ENCODE assay signal across 20 cellular contexts in the genomic region with DNA sequence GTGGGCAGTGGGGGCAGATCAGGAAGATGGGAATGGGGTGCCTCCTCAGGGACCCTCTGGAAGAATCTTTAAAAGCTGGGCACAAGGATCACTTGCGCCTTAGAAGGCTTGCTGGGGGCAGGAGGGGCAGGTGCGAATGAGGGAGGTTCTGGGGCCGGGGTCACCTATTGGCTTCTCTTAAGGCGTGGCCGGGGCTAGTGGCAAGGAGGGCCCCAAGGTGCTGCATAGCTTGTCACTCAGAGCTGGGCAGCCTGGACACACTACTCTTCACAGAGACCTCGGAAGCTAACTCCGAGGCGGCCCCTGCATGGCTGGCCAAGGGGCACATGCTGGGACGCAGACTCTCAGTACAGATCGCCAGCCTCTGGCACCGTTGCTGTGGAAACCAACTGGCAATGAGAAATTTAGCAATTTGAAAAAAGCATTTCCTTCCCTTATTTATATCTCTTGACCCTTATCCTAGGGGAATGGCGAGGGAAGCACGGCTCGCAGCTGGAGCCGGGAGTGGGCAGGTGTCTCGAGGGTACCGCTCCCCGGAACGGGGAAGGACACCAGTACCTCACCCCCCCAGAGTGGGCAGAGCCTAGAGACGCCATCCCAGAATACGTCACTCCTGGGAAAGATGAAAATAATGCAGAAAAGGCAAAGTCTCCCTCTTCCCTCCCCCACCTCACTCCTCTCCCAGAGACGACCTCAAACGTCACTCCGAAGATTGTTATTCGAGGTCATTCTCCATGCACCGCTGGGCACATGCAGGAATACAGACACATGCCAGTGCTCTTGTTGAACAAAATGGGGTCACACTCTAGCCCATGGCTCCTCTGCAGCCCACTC.
"Had no signal": no experiment of that assay in that cellular context is flagged by ENCODE, and none has a peak within 500 bp of the region (broad histone marks: within the 10 kb centered on the region; RNA-seq: fewer than 3 reads in every experiment).

No MANE protein-coding gene starts in this region.

- H3K27me3 ChIP-seq: brain microvascular endothelial cell, foreskin keratinocyte had no signal

- DNase-seq: activated CD4-positive, alpha-beta memory T cell treated with anti-CD3 and anti-CD28 coated beads, Interleukin-2, amount 10 ng/mL, durations not matched to agents 7 days and 5 days; activated CD4-positive, alpha-beta T cell treated with anti-CD3 and anti-CD28 coated beads, Interleukin-2, amount 10 ng/mL, durations not matched to agents 24 days and 14 days; activated CD8-positive, alpha-beta memory T cell treated with anti-CD3 and anti-CD28 coated beads, Interleukin-2, amount 10 ng/mL, durations not matched to agents 7 days and 5 days; activated gamma-delta T cell treated with Interleukin-2 at 50 U/mL for 16 hours; brain microvascular endothelial cell; caudate nucleus; dermis blood vessel endothelial cell; effector CD8-positive, alpha-beta T cell; foreskin keratinocyte; immature natural killer cell; kidney glomerular epithelial cell; mesendoderm; nephron progenitor cell; occipital lobe; stimulated activated CD4-positive, alpha-beta T cell treated with anti-CD3 and anti-CD28 coated beads, Interleukin-4, amount 100 ng/mL, for 24 hours; stimulated activated naive CD8-positive, alpha-beta T cell treated with anti-CD3 and anti-CD28 coated beads, Interleukin-15, Interleukin-2, amounts not matched to agents 100 U/mL and 50 U/mL, for 24 hours had no signal

- H3K27ac ChIP-seq: brain microvascular endothelial cell, foreskin keratinocyte, VCaP had no signal

- H3K36me3 ChIP-seq: brain microvascular endothelial cell had no signal

- H3K4me3 ChIP-seq: mucosa of descending colon had no signal

- ATAC-seq: activated CD4-positive, CD25-positive, alpha-beta regulatory T cell treated with anti-CD3 and anti-CD28 coated beads, Interleukin-2, amount 50 U/mL, for 24 hours; activated CD8-positive, alpha-beta memory T cell treated with anti-CD3 and anti-CD28 coated beads, Interleukin-2, amount 10 ng/mL, durations not matched to agents 7 days and 5 days; activated naive CD4-positive, alpha-beta T cell treated with anti-CD3 and anti-CD28 coated beads, Interleukin-2, amount 50 U/mL, for 72 hours; foreskin keratinocyte; mucosa of descending colon; stimulated activated naive CD8-positive, alpha-beta T cell treated with anti-CD3 and anti-CD28 coated beads, Interleukin-15, Interleukin-2, amounts not matched to agents 100 U/mL and 50 U/mL, for 24 hours had no signal

- H3K9me3 ChIP-seq: mucosa of descending colon had no signal

- H3K4me1 ChIP-seq: foreskin keratinocyte had no signal
